In the genomic region with DNA sequence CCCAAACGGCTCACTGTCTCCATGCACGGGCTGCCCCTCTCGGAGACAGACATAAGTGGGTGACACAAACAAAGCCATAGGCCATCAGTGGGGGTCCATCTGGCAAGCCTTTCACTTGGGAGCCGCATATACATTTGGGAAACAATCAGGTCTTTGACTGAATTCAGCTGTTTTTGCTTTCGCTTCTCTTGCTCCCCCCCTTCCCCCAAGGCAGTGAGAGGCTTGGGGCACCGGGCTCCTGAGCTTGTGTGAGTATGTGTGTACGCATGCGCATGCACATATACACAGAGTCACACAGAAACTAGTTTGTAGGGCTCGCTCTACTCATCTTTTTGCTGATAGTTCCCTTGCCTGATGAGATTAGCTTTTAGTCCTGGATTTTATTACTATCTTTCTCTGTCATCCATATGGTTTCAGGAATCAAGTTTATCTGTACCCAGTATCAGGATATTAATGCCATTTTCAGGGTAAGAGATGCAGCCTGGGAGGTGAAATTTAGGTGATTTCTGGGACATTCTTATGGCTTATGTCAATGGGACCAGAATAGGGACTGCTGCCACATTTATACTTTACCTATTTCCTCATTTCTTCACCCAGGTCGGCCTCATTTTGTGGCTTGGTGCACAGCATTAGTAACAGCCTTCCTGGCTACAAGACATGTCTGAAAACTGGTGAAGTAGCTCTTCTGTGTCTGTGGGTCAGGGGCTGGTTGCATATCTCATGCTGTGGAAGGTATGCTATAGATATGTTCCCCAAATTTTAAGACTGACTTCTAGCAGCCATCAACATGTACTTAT, we compare ENCODE assay signal across 17 cellular contexts.
DNase-seq lines count a peak whose midpoint lies in the region; ATAC-seq, FAIRE-seq and TF ChIP-seq lines count a peak whose summit lies in the region.
"Had no signal": no experiment of that assay in that cellular context is flagged by ENCODE, and none has a peak within 500 bp of the region (broad histone marks: within the 10 kb centered on the region; RNA-seq: fewer than 3 reads in every experiment).

No MANE protein-coding gene starts in this region.

- H3K36me3 ChIP-seq in endodermal cell (ENCODE audit: control insufficient read depth, insufficient read depth, low read length): no peaks in the 10 kb centered on the region
- H3K36me3 ChIP-seq: gastrocnemius medialis, WERI-Rb-1 had no signal

- H3K9me3 Mint-ChIP-seq in endodermal cell: peaks cover 23% of the 10 kb centered on the region

- no peak overlapping the region for H3K4me3 Mint-ChIP-seq in endodermal cell
- H3K4me3 Mint-ChIP-seq: activated CD8-positive, alpha-beta memory T cell treated with anti-CD3 and anti-CD28 coated beads, Interleukin-2, amount 10 ng/mL, durations not matched to agents 7 days and 5 days had no signal

- H3K9ac ChIP-seq in endodermal cell (ENCODE audit: extremely low read depth, low read length, poor library complexity, severe bottlenecking): no peak overlapping the region
- H3K9ac ChIP-seq: BLaER1 had no signal

- H3K36me3 Mint-ChIP-seq in endodermal cell (ENCODE audit: low read depth): no peaks in the 10 kb centered on the region
- H3K36me3 Mint-ChIP-seq: activated CD8-positive, alpha-beta memory T cell treated with anti-CD3 and anti-CD28 coated beads, Interleukin-2, amount 10 ng/mL, durations not matched to agents 7 days and 5 days had no signal

- no peaks in the 10 kb centered on the region for H3K9me3 ChIP-seq in endodermal cell (ENCODE audit: control insufficient read depth, low read length)
- H3K9me3 ChIP-seq: gastrocnemius medialis had no signal

- no peak overlapping the region for H3K27ac ChIP-seq in endodermal cell (ENCODE audit: low read depth, low read length)
- H3K27ac ChIP-seq: BLaER1, gastrocnemius medialis, WERI-Rb-1 had no signal

- no peaks in the 10 kb centered on the region for H3K27me3 Mint-ChIP-seq in endodermal cell (ENCODE audit: insufficient read depth)
- H3K27me3 Mint-ChIP-seq: activated CD8-positive, alpha-beta memory T cell treated with anti-CD3 and anti-CD28 coated beads, Interleukin-2, amount 10 ng/mL, durations not matched to agents 7 days and 5 days had no signal

- peak; percentile 74 for ATAC-seq in GM21717 (IDR thresholded peaks at IDR 0.05; ENCODE audit: unreplicated experiment)
- no peak for ATAC-seq in HG02840 (IDR thresholded peaks at IDR 0.05; ENCODE audit: low FRiP score, unreplicated experiment)
- ATAC-seq: activated CD8-positive, alpha-beta memory T cell treated with anti-CD3 and anti-CD28 coated beads, Interleukin-2, amount 10 ng/mL, durations not matched to agents 7 days and 5 days; gastrocnemius medialis; SK-N-SH treated with all-trans-retinoic acid at 6 μM for 48 hours had no signal

- no peak overlapping the region for H3K27ac Mint-ChIP-seq in endodermal cell
- H3K27ac Mint-ChIP-seq: activated CD8-positive, alpha-beta memory T cell treated with anti-CD3 and anti-CD28 coated beads, Interleukin-2, amount 10 ng/mL, durations not matched to agents 7 days and 5 days had no signal

- no peak for TF ChIP-seq POLR2A in GM12891 (IDR thresholded peaks at IDR 0.05; ENCODE audit: low read depth, low read length)

- no peak for TF ChIP-seq CTCF in endodermal cell (conservative IDR thresholded peaks at IDR 0.05)

- H3K4me3 ChIP-seq in endodermal cell (ENCODE audit: low read length): no peak overlapping the region
- H3K4me3 ChIP-seq: BLaER1, gastrocnemius medialis, smooth muscle cell had no signal

- no peaks in the 10 kb centered on the region for H3K4me1 ChIP-seq in endodermal cell (ENCODE audit: control insufficient read depth, insufficient read depth, low read length)
- H3K4me1 ChIP-seq: BLaER1, gastrocnemius medialis had no signal

- H3K27me3 ChIP-seq in endodermal cell (ENCODE audit: control insufficient read depth, insufficient read depth, low read length, poor library complexity, severe bottlenecking): no peaks in the 10 kb centered on the region
- H3K27me3 ChIP-seq: BLaER1, gastrocnemius medialis had no signal

- peak; percentile 0 for DNase-seq in GM12891 (ENCODE audit: insufficient read length, low spot score)
- peak; percentile 85 for DNase-seq in NCI-H69 (lab: John Stamatoyannopoulos, UW)
- peak; percentile 47 for DNase-seq in endodermal cell
- no peak for DNase-seq in stimulated activated naive CD4-positive, alpha-beta T cell treated with Interleukin-2 at 50 U/mL for 16 hours (lab: John Stamatoyannopoulos, UW)
- no peak for DNase-seq in NCI-H2171 treated with DMSO at 0.1 percent for 48 hours (lab: John Stamatoyannopoulos, UW)
- DNase-seq in GDM1 (lab: John Stamatoyannopoulos, UW): no peak
- DNase-seq: activated CD8-positive, alpha-beta memory T cell treated with anti-CD3 and anti-CD28 coated beads, Interleukin-2, amount 10 ng/mL, durations not matched to agents 7 days and 5 days; gastrocnemius medialis; islet precursor cell; WERI-Rb-1 had no signal

- 65 to 82% methylated on average over 2 to 9 of the region's 10 CpGs for whole genome bisulfite sequencing in endodermal cell (ENCODE audit: insufficient coverage in 1 of 2, insufficient read length in 1 of 2), 2 experiments

- peaks cover 1% of the 10 kb centered on the region for H3K4me1 Mint-ChIP-seq in endodermal cell
- H3K4me1 Mint-ChIP-seq: activated CD8-positive, alpha-beta memory T cell treated with anti-CD3 and anti-CD28 coated beads, Interleukin-2, amount 10 ng/mL, durations not matched to agents 7 days and 5 days had no signal

- FAIRE-seq in GM12891 (lab: Jason Lieb, UNC): peak; percentile 71
- FAIRE-seq: bronchial epithelial cell, HTR-8/SVneo had no signal

TF ChIP-seq in GM12891, 5 proteins besides CTCF, POLR2A, EP300 and RAD21:
- TF ChIP-seq TAF1 (IDR thresholded peaks at IDR 0.05; ENCODE audit: low read depth, low read length) (no peak), POU2F2 (IDR thresholded peaks at IDR 0.05; ENCODE audit: low read depth, low read length) (no peak), POLR2AphosphoS5 (IDR thresholded peaks at IDR 0.05; ENCODE audit: low read depth, low read length) (no peak), PAX5 (IDR thresholded peaks at IDR 0.05; ENCODE audit: insufficient read depth, low read length, severe bottlenecking) (no peak), SPI1 (IDR thresholded peaks at IDR 0.05; ENCODE audit: low read depth, low read length) (no peak)

Comparison
In these comparisons a context has a peak if more than half of its experiments do, and no peak if none do; other contexts are left out.
1. DNase-seq: peak in GM12891 (single experiment), NCI-H69 (single experiment) and endodermal cell (single experiment); none in stimulated activated naive CD4-positive, alpha-beta T cell treated with Interleukin-2 at 50 U/mL for 16 hours (single experiment), NCI-H2171 treated with DMSO at 0.1 percent for 48 hours (single experiment) and GDM1 (single experiment).